In genomic region chr5:168985454-168985853, GRCh38 we compare ENCODE assay signal across 27 cellular contexts.
"Had no signal": no experiment of that assay in that cellular context is flagged by ENCODE, and none has a peak within 500 bp of the region (broad histone marks: within the 10 kb centered on the region; RNA-seq: fewer than 3 reads in every experiment).

No MANE protein-coding gene starts in this region.

- H3K27ac Mint-ChIP-seq: immature natural killer cell; naive thymus-derived CD4-positive, alpha-beta T cell; natural killer cell treated with Interleukin-12 subunit alpha and Interleukin-12 subunit beta and Interleukin-15 and Interleukin-18, amount 100 ng/mL, for 72 hours; progenitor cell of endocrine pancreas; stimulated activated effector memory CD8-positive, alpha-beta T cell treated with anti-CD3 and anti-CD28 coated beads, Interleukin-12 subunit alpha, Interleukin-12 subunit beta, amount 100 ng/mL, for 72 hours; stimulated activated naive CD8-positive, alpha-beta T cell treated with anti-CD3 and anti-CD28 coated beads, Interleukin-15, Interleukin-2, amounts not matched to agents 100 ng/mL and 50 ng/mL, for 24 hours had no signal

- H3K4me1 Mint-ChIP-seq: immature natural killer cell; naive thymus-derived CD4-positive, alpha-beta T cell; stimulated activated effector memory CD8-positive, alpha-beta T cell treated with anti-CD3 and anti-CD28 coated beads, Interleukin-12 subunit alpha, Interleukin-12 subunit beta, amount 100 ng/mL, for 72 hours had no signal

- H3K36me3 Mint-ChIP-seq: immature natural killer cell; naive thymus-derived CD4-positive, alpha-beta T cell; natural killer cell treated with Interleukin-12 subunit alpha and Interleukin-12 subunit beta and Interleukin-15 and Interleukin-18, amount 100 ng/mL, for 72 hours; stimulated activated effector memory CD8-positive, alpha-beta T cell treated with anti-CD3 and anti-CD28 coated beads, Interleukin-12 subunit alpha, Interleukin-12 subunit beta, amount 100 ng/mL, for 72 hours had no signal

- H3K4me3 Mint-ChIP-seq: immature natural killer cell; naive thymus-derived CD4-positive, alpha-beta T cell; natural killer cell treated with Interleukin-12 subunit alpha and Interleukin-12 subunit beta and Interleukin-15 and Interleukin-18, amount 100 ng/mL, for 72 hours; stimulated activated effector memory CD8-positive, alpha-beta T cell treated with anti-CD3 and anti-CD28 coated beads, Interleukin-12 subunit alpha, Interleukin-12 subunit beta, amount 100 ng/mL, for 72 hours; stimulated activated naive CD8-positive, alpha-beta T cell treated with anti-CD3 and anti-CD28 coated beads, Interleukin-15, Interleukin-2, amounts not matched to agents 100 ng/mL and 50 ng/mL, for 24 hours had no signal

- H3K4me1 ChIP-seq: left lung had no signal

- H3K9me3 Mint-ChIP-seq: immature natural killer cell; naive thymus-derived CD4-positive, alpha-beta T cell; natural killer cell treated with Interleukin-12 subunit alpha and Interleukin-12 subunit beta and Interleukin-15 and Interleukin-18, amount 100 ng/mL, for 72 hours; stimulated activated effector memory CD8-positive, alpha-beta T cell treated with anti-CD3 and anti-CD28 coated beads, Interleukin-12 subunit alpha, Interleukin-12 subunit beta, amount 100 ng/mL, for 72 hours; stimulated activated naive CD8-positive, alpha-beta T cell treated with anti-CD3 and anti-CD28 coated beads, Interleukin-15, Interleukin-2, amounts not matched to agents 100 ng/mL and 50 ng/mL, for 24 hours had no signal

- H3K9me3 ChIP-seq: left lung, lower lobe of right lung, mucosa of descending colon, ovary, sigmoid colon, spleen, suprapubic skin, thoracic aorta, tibial artery, upper lobe of right lung had no signal

- H3K4me3 ChIP-seq: left lung, lower lobe of right lung, mucosa of descending colon, ovary, sigmoid colon, spleen, suprapubic skin, thoracic aorta, tibial artery, upper lobe of right lung had no signal

- DNase-seq: head of caudate nucleus; hippocampal formation; immature natural killer cell; kidney; left colon; left lung; lower lobe of right lung; mammary epithelial cell; midbrain; mucosa of descending colon; naive thymus-derived CD4-positive, alpha-beta T cell; ovary; retina; right cardiac atrium; sigmoid colon; small intestine; spleen; stimulated activated CD4-positive, alpha-beta T cell treated with anti-CD3 and anti-CD28 coated beads, Interleukin-4, amount 100 ng/mL, for 24 hours; tibial artery; trophoblast cell; upper lobe of right lung had no signal

- H3K27ac ChIP-seq: left lung, lower lobe of right lung, ovary, sigmoid colon, spleen, suprapubic skin, thoracic aorta, tibial artery, upper lobe of right lung had no signal

- H3K36me3 ChIP-seq: left lung, lower lobe of right lung, ovary, sigmoid colon, spleen, suprapubic skin, thoracic aorta, tibial artery, upper lobe of right lung had no signal

- ATAC-seq: left colon; left lung; lower lobe of right lung; mucosa of descending colon; naive thymus-derived CD4-positive, alpha-beta T cell; right cardiac atrium; stimulated activated effector memory CD8-positive, alpha-beta T cell treated with anti-CD3 and anti-CD28 coated beads, Interleukin-12 subunit alpha, Interleukin-12 subunit beta, amount 100 ng/mL, for 72 hours; upper lobe of right lung had no signal

- H3K27me3 ChIP-seq: ovary, sigmoid colon, suprapubic skin, tibial artery had no signal
